Comparison of ENCODE assay signal across 1 cellular context in genomic region chr19:55605637-55606470, GRCh38.
TF ChIP-seq lines count a peak whose summit lies in the region.

Gene ZNF865, plus strand, starts transcription at chr19:55605647. Its CDS starts 7,972 bp downstream, at chr19:55613619.

TF ChIP-seq in WTC11, 78 proteins besides CTCF, POLR2A, EP300 and RAD21 (continued from another document):
- TF ChIP-seq, protein P1, sequence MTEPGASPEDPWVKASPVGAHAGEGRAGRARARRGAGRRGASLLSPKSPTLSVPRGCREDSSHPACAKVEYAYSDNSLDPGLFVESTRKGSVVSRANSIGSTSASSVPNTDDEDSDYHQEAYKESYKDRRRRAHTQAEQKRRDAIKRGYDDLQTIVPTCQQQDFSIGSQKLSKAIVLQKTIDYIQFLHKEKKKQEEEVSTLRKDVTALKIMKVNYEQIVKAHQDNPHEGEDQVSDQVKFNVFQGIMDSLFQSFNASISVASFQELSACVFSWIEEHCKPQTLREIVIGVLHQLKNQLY (CRISPR knock-in tag; IDR thresholded peaks at IDR 0.05) = no peak
- TF ChIP-seq ZBTB21 (CRISPR knock-in tag; IDR thresholded peaks at IDR 0.05; ENCODE audit: borderline replicate concordance) (no peak), ETV6 (CRISPR knock-in tag; IDR thresholded peaks at IDR 0.05) (no peak), GRHL2 (CRISPR knock-in tag; IDR thresholded peaks at IDR 0.05; ENCODE audit: insufficient replicate concordance, severe bottlenecking) (no peak), MXD4 (CRISPR knock-in tag; IDR thresholded peaks at IDR 0.05; ENCODE audit: borderline replicate concordance) (no peak), MYBL2 (CRISPR knock-in tag; IDR thresholded peaks at IDR 0.05) (no peak), CREB1 (CRISPR knock-in tag; IDR thresholded peaks at IDR 0.05) (no peak), TEAD1 (CRISPR knock-in tag; IDR thresholded peaks at IDR 0.05) (no peak), SMAD3 (CRISPR knock-in tag; IDR thresholded peaks at IDR 0.05; ENCODE audit: borderline replicate concordance) (no peak), HMGXB4 (CRISPR knock-in tag; IDR thresholded peaks at IDR 0.05) (no peak; the same call in 1 of the 2 replicates)
- TF ChIP-seq, protein P2, sequence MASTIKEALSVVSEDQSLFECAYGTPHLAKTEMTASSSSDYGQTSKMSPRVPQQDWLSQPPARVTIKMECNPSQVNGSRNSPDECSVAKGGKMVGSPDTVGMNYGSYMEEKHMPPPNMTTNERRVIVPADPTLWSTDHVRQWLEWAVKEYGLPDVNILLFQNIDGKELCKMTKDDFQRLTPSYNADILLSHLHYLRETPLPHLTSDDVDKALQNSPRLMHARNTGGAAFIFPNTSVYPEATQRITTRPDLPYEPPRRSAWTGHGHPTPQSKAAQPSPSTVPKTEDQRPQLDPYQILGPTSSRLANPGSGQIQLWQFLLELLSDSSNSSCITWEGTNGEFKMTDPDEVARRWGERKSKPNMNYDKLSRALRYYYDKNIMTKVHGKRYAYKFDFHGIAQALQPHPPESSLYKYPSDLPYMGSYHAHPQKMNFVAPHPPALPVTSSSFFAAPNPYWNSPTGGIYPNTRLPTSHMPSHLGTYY (CRISPR knock-in tag; IDR thresholded peaks at IDR 0.05) = no peak
